27 cellular contexts compared by ENCODE assay signal in the genomic region with DNA sequence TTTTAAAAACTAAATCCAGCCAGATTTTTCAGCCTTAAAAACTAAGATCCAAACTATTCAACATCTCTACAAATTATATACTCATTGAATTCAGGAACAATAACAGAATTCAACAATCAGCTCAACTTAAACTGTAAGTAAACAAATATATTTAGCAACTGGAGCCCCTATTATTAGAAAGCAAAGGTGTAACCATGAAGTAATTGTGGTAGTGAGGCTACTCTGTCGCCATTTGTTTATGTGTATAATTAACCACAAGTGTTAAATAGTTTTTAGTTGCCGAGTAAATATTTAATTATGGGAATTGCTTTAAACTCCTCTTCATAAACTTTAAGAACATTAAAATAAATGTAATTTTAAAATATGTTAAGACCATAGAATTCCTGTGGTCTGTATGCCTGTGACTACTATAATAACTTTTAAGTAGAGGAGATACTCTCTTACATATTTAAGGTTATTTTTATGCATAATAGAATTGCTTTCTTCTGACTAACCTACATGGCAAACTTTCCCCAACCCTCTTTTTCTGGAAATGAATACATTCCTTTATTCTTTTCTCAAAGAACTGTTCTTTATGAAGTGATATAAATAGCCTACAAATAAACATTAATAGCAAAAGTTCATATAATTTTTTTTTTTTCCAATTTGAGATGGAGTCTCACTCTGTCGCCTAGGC. TPM values are rescaled to one million over a fixed set of nuclear protein-coding genes. Genes with fewer than 3 reads are reported as not detected.
DNase-seq lines count a peak whose midpoint lies in the region; ATAC-seq and TF ChIP-seq lines count a peak whose summit lies in the region.
"Had no signal": no experiment of that assay in that cellular context is flagged by ENCODE, and none has a peak within 500 bp of the region (broad histone marks: within the 10 kb centered on the region; RNA-seq: fewer than 3 reads in every experiment).

No MANE protein-coding gene starts in this region.

- in situ Hi-C loops in brain microvascular endothelial cell (cut with HindIII; ENCODE audit: low pct_ligation_motif_present, low sequenced_read_pairs), result no loop called here

- H3K4me2 ChIP-seq in osteoblast (ENCODE audit: insufficient read depth, low read length) (peak overlapping the region; percentile 49), GM23338 (no peak overlapping the region)

- peaks cover 5% of the 10 kb centered on the region; the same call in 2 of the 3 replicates for H3K36me3 Mint-ChIP-seq in GM23338 (ENCODE audit: low read depth)

- H3K9me3 ChIP-seq in osteoblast (ENCODE audit: low read depth, low read length) (no peaks in the 10 kb centered on the region), left lung (no peaks in the 10 kb centered on the region)
- H3K9me3 ChIP-seq: gastrocnemius medialis, upper lobe of left lung had no signal

- H3K9me3 Mint-ChIP-seq in GM23338, result no peaks in the 10 kb centered on the region
- H3K9me3 Mint-ChIP-seq: activated T-cell treated with anti-CD3 and anti-CD28 coated beads, Interleukin-2, amount 50 U/mL, for 4 hours; nephron had no signal

- H3K9me2 ChIP-seq in GM23338 (ENCODE audit: insufficient read depth), result no peaks in the 10 kb centered on the region

- no peak overlapping the region for H3K27ac Mint-ChIP-seq in GM23338
- H3K27ac Mint-ChIP-seq: activated CD4-positive, alpha-beta T cell treated with anti-CD3 and anti-CD28 coated beads for 36 hours; nephron had no signal

- ATAC-seq in left lung (no peak), GM23338 (no peak), HG02623 (IDR thresholded peaks at IDR 0.05; ENCODE audit: unreplicated experiment) (no peak)
- ATAC-seq: activated CD4-positive, alpha-beta T cell treated with anti-CD3 and anti-CD28 coated beads for 36 hours; activated T-cell treated with anti-CD3 and anti-CD28 coated beads, Interleukin-2, amount 50 U/mL, for 4 hours; gastrocnemius medialis; right cardiac atrium had no signal

- no peaks in the 10 kb centered on the region for H3F3A ChIP-seq in GM23338 (replicated peaks; ENCODE audit: low read depth)

- H3K27me3 ChIP-seq in brain microvascular endothelial cell (replicated peaks), result no peaks in the 10 kb centered on the region
- H3K27me3 ChIP-seq in osteoblast (ENCODE audit: insufficient read depth, low read length), result no peaks in the 10 kb centered on the region
- no peaks in the 10 kb centered on the region for H3K27me3 ChIP-seq in left lung
- H3K27me3 ChIP-seq in GM23338 (ENCODE audit: insufficient read depth), result no peaks in the 10 kb centered on the region
- H3K27me3 ChIP-seq: gastrocnemius medialis, upper lobe of left lung had no signal

- H3K27ac ChIP-seq in brain microvascular endothelial cell, result peak overlapping the region; percentile 39
- H3K27ac ChIP-seq in osteoblast (ENCODE audit: low read depth, low read length), result peak overlapping the region; percentile 68
- no peak overlapping the region for H3K27ac ChIP-seq in left lung
- H3K27ac ChIP-seq in GM23338 (ENCODE audit: low read depth), result no peak overlapping the region
- H3K27ac ChIP-seq: epithelial cell of prostate, gastrocnemius medialis, parathyroid adenoma, upper lobe of left lung had no signal

- H4K20me1 ChIP-seq in osteoblast (ENCODE audit: insufficient read depth, low read length) (no peaks in the 10 kb centered on the region), GM23338 (replicated peaks; ENCODE audit: insufficient read depth) (no peaks in the 10 kb centered on the region)

- peaks cover 2% of the 10 kb centered on the region for H3K27me3 Mint-ChIP-seq in GM23338 (ENCODE audit: insufficient read depth, low read depth, poor library complexity)
- H3K27me3 Mint-ChIP-seq: activated CD4-positive, alpha-beta T cell treated with anti-CD3 and anti-CD28 coated beads for 36 hours had no signal

- no peak overlapping the region for H3K4me3 ChIP-seq in brain microvascular endothelial cell (ENCODE audit: low read depth, low read length)
- H3K4me3 ChIP-seq in osteoblast (ENCODE audit: insufficient read depth, low read length), result no peak overlapping the region
- H3K4me3 ChIP-seq in left lung, result no peak overlapping the region
- no peak overlapping the region for H3K4me3 ChIP-seq in GM23338
- H3K4me3 ChIP-seq: gastrocnemius medialis, upper lobe of left lung had no signal

- intact Hi-C loops in left lung (cut with DNase I), result no loop called here

- H3K36me3 ChIP-seq in brain microvascular endothelial cell (replicated peaks), result peaks cover 13% of the 10 kb centered on the region
- H3K36me3 ChIP-seq in osteoblast (ENCODE audit: insufficient read depth, low read length), result peaks cover 36% of the 10 kb centered on the region
- H3K36me3 ChIP-seq in left lung, result peaks cover 0 to 90% of the 10 kb centered on the region in 2 donors
- no peaks in the 10 kb centered on the region for H3K36me3 ChIP-seq in GM23338 (ENCODE audit: insufficient read depth)

- no peak for TF ChIP-seq CTCF in brain microvascular endothelial cell (IDR thresholded peaks at IDR 0.05; ENCODE audit: low read depth, low read length, missing control alignments)
- no peak for TF ChIP-seq CTCF in osteoblast (IDR thresholded peaks at IDR 0.05; ENCODE audit: extremely low read depth, low read depth, low read length)
- no peak for TF ChIP-seq CTCF in left lung (IDR thresholded peaks at IDR 0.05)
- TF ChIP-seq CTCF in GM23338 (conservative IDR thresholded peaks at IDR 0.05; ENCODE audit: low read depth in 2 of 2), result no peak

- DNase-seq in AG20443 (ENCODE audit: low spot score), result peak; percentile 12
- peak; percentile 28 for DNase-seq in LHCN-M2 (ENCODE audit: low read depth)
- no peak for DNase-seq in brain microvascular endothelial cell
- peak; percentile 87 for DNase-seq in osteoblast (ENCODE audit: insufficient read length, low spot score, missing footprints)
- DNase-seq in left lung, result no peak
- no peak for DNase-seq in GM23338 (ENCODE audit: low spot score)
- DNase-seq in NCI-H526 treated with DMSO at 0.1 percent for 48 hours (lab: John Stamatoyannopoulos, UW), result no peak
- DNase-seq: activated CD4-positive, alpha-beta T cell treated with anti-CD3 and anti-CD28 coated beads for 36 hours; activated CD8-positive, alpha-beta memory T cell treated with anti-CD3 and anti-CD28 coated beads for 24 hours; activated naive CD4-positive, alpha-beta T cell; activated T-cell treated with anti-CD3 and anti-CD28 coated beads, Interleukin-2, amount 50 U/mL, for 4 hours; amniotic stem cell; central memory CD4-positive, alpha-beta T cell; DMS79; gastrocnemius medialis; hypothalamus; KG1; NCI-H1694 treated with DMSO at 0.1 percent for 48 hours; OCI-M1; right cardiac atrium; SHP77; T-helper 1 cell; upper lobe of left lung had no signal

- H3K4me1 ChIP-seq in osteoblast (ENCODE audit: insufficient read depth, low read length) (peaks cover 13% of the 10 kb centered on the region), left lung (no peaks in the 10 kb centered on the region), GM23338 (ENCODE audit: insufficient read depth) (peaks cover 25% of the 10 kb centered on the region)
- H3K4me1 ChIP-seq: gastrocnemius medialis, parathyroid adenoma, upper lobe of left lung had no signal

- H3K4me3 Mint-ChIP-seq in GM23338, result no peak overlapping the region
- H3K4me3 Mint-ChIP-seq: activated CD4-positive, alpha-beta T cell treated with anti-CD3 and anti-CD28 coated beads for 36 hours; activated T-cell treated with anti-CD3 and anti-CD28 coated beads, Interleukin-2, amount 50 U/mL, for 4 hours; nephron had no signal

- H3K79me2 ChIP-seq in osteoblast (ENCODE audit: insufficient read depth, low read length) (no peaks in the 10 kb centered on the region), GM23338 (replicated peaks; ENCODE audit: insufficient read depth) (no peaks in the 10 kb centered on the region)
- H3K79me2 ChIP-seq: parathyroid adenoma had no signal

- H2AFZ ChIP-seq in osteoblast (ENCODE audit: low read length), result no peak overlapping the region
- no peak overlapping the region for H2AFZ ChIP-seq in GM23338
- H2AFZ ChIP-seq: parathyroid adenoma had no signal

- H3K4me1 Mint-ChIP-seq in GM23338, result peaks cover 28% of the 10 kb centered on the region
- H3K4me1 Mint-ChIP-seq: activated CD4-positive, alpha-beta T cell treated with anti-CD3 and anti-CD28 coated beads for 36 hours; nephron had no signal

TF ChIP-seq in GM23338, 12 proteins besides CTCF, POLR2A, EP300 and RAD21 (continues in another document):
- TF ChIP-seq EZH2phosphoT487 (IDR thresholded peaks at IDR 0.05; ENCODE audit: unreplicated experiment) (no peak), ZNF114 (CRISPR knock-in tag; IDR thresholded peaks at IDR 0.05) (no peak), ETS1 (IDR thresholded peaks at IDR 0.05) (no peak), JUNB (IDR thresholded peaks at IDR 0.05; ENCODE audit: unreplicated experiment) (no peak)

RNA-seq across cellular contexts. Expression of gene MFN1, which starts 51.2 kb away (rescaled TPM):
- 38.3 and 46.0 TPM in 2 replicates for total RNA-seq in LHCN-M2 (2014; rRNA removed)
- polyA plus RNA-seq in LHCN-M2 (2012), result 13.0 TPM
- total RNA-seq in osteoblast, result 56.8 and 63.6 TPM in 2 replicates
- 10 to 100 TPM; 38.8 to 47.3 TPM for total RNA-seq in left lung
- total RNA-seq in GM23338 (2014; rRNA removed; shearing (Covaris generic)), result 31.4 and 36.2 TPM in 2 replicates
- 12.6 and 16.1 TPM in 2 replicates for polyA plus RNA-seq in GM23338 (2016; fragmentation: Nextera tagmentation; extraction: Ambion mirVana)

RNA-seq across cellular contexts. Expression of gene GNB4, which starts 52.6 kb away (rescaled TPM):
- total RNA-seq in LHCN-M2 (2014; rRNA removed) (42.7 and 46.2 TPM in 2 replicates), osteoblast (79.3 and 92.3 TPM in 2 replicates), left lung (10 to 100 TPM; 40.1 to 53.0 TPM)
- polyA plus RNA-seq in LHCN-M2 (2012), result 14.1 TPM
- total RNA-seq in GM23338 (2014; rRNA removed; shearing (Covaris generic)), result 28.4 and 29.6 TPM in 2 replicates
- 8.5 and 11.3 TPM in 2 replicates for polyA plus RNA-seq in GM23338 (2016; fragmentation: Nextera tagmentation; extraction: Ambion mirVana)

Comparison
In these comparisons a context has a peak if more than half of its experiments do, and no peak if none do; other contexts are left out.
1. DNase-seq: peak in AG20443 (single experiment), LHCN-M2 (single experiment) and osteoblast (single experiment); none in brain microvascular endothelial cell (single experiment), left lung (0 of 2), GM23338 (single experiment) and NCI-H526 treated with DMSO at 0.1 percent for 48 hours (single experiment).
2. H3K27ac ChIP-seq: peak in brain microvascular endothelial cell (single experiment) and osteoblast (single experiment); none in left lung (0 of 2) and GM23338 (single experiment).